In genomic region chr1:14598498-14599172, GRCh38 we compare ENCODE assay signal across 2 cellular contexts.
TF ChIP-seq lines count a peak whose summit lies in the region.

TSS of gene KAZN (plus strand) at chr1:14598685.

TF ChIP-seq in SK-N-SH, 30 proteins besides CTCF, POLR2A, EP300 and RAD21 (continued from another document):
- TF ChIP-seq YY1 (IDR thresholded peaks at IDR 0.05; ENCODE audit: low read depth) (no peak), EZH2phosphoT487 (IDR thresholded peaks at IDR 0.05; ENCODE audit: borderline replicate concordance, low read depth) (no peak), SIN3A (IDR thresholded peaks at IDR 0.05; ENCODE audit: borderline replicate concordance, low read depth, low read length) (no peak), GATA2 (CRISPR knock-in tag; IDR thresholded peaks at IDR 0.05) (no peak), NFIC (IDR thresholded peaks at IDR 0.05; ENCODE audit: borderline replicate concordance) (no peak), ELF1 (IDR thresholded peaks at IDR 0.05) (no peak), PBX3 (IDR thresholded peaks at IDR 0.05) (no peak), SMC3 (IDR thresholded peaks at IDR 0.05; ENCODE audit: low read depth, low read length) (no peak), POLR2AphosphoS5 (IDR thresholded peaks at IDR 0.05; ENCODE audit: low read depth, low read length) (no peak)

TF ChIP-seq in SK-N-SH treated with all-trans-retinoic acid at 6 μM for 48 hours, 23 proteins besides CTCF, POLR2A, EP300 and RAD21 (continued from another document):
- TF ChIP-seq ZNF565 (CRISPR knock-in tag; conservative IDR thresholded peaks at IDR 0.05; ENCODE audit: low read depth) (no peak), GLIS3 (CRISPR knock-in tag; IDR thresholded peaks at IDR 0.05) (no peak), CSDC2 (CRISPR knock-in tag; IDR thresholded peaks at IDR 0.05) (no peak), PPARA (CRISPR knock-in tag; IDR thresholded peaks at IDR 0.05; ENCODE audit: borderline replicate concordance) (no peak), ESRRG (CRISPR knock-in tag; IDR thresholded peaks at IDR 0.05) (no peak)
